Comparison of ENCODE assay signal across 9 cellular contexts in genomic region chr14:20610002-20610765, GRCh38. TPM values are rescaled to one million over a fixed set of nuclear protein-coding genes. Genes with fewer than 3 reads are reported as not detected.
DNase-seq lines count a peak whose midpoint lies in the region; ATAC-seq and TF ChIP-seq lines count a peak whose summit lies in the region.
"Had no signal": no experiment of that assay in that cellular context is flagged by ENCODE, and none has a peak within 500 bp of the region (broad histone marks: within the 10 kb centered on the region; RNA-seq: fewer than 3 reads in every experiment).

No MANE protein-coding gene starts in this region.

- H3K9me3 ChIP-seq in left ventricle myocardium inferior (replicated peaks): no peaks in the 10 kb centered on the region
- H3K9me3 ChIP-seq in upper lobe of right lung: no peaks in the 10 kb centered on the region

- H3K27me3 ChIP-seq in left ventricle myocardium inferior (ENCODE audit: low read depth) (no peaks in the 10 kb centered on the region), upper lobe of right lung (no peaks in the 10 kb centered on the region)

- H3K27ac ChIP-seq in left ventricle myocardium inferior (replicated peaks): peak overlapping the region; percentile 76
- peak overlapping the region; percentile 43 for H3K27ac ChIP-seq in upper lobe of right lung

- ATAC-seq in GM18502 (IDR thresholded peaks at IDR 0.05; ENCODE audit: poor library complexity, unreplicated experiment): peak; percentile 26
- peak; percentile 51 for ATAC-seq in upper lobe of right lung
- no peak for ATAC-seq in GM21786 (IDR thresholded peaks at IDR 0.05; ENCODE audit: unreplicated experiment)

- H3K4me1 ChIP-seq in left ventricle myocardium inferior (peaks cover 42% of the 10 kb centered on the region), upper lobe of right lung (peaks cover 18% of the 10 kb centered on the region)

- no peaks in the 10 kb centered on the region for H3K36me3 ChIP-seq in left ventricle myocardium inferior
- no peaks in the 10 kb centered on the region for H3K36me3 ChIP-seq in upper lobe of right lung

- TF ChIP-seq CTCF in left ventricle myocardium inferior (IDR thresholded peaks at IDR 0.05; ENCODE audit: borderline replicate concordance) (no peak), upper lobe of right lung (IDR thresholded peaks at IDR 0.05) (no peak)

- H3K4me3 ChIP-seq in left ventricle myocardium inferior: peak overlapping the region; percentile 98
- peak overlapping the region; percentile 90 for H3K4me3 ChIP-seq in upper lobe of right lung

- intact Hi-C loops in left ventricle myocardium inferior (cut with micrococcal nuclease) (loop anchor here (5.0 to 10.0 kb wide), 3 partner anchors 72 to 283 kb away; partner anchors contain the start of gene RNASE4), posterior vena cava (cut with DNase I) (loop anchor here (5.0 to 10.0 kb wide), 4 partner anchors 72 to 198 kb away; partner anchors contain the start of genes ANG (in 1 of the 2), PIP4P1 (in 1 of the 2), PNP (in 1 of the 2) and RNASE4 (in 1 of the 2)), upper lobe of right lung (cut with DNase I) (loop anchor here (10.0 kb wide), 1 partner anchor 75 kb away; the partner anchor contains the start of genes ANG and RNASE4)

- DNase-seq in NCI-H1105 (lab: John Stamatoyannopoulos, UW) (peak; percentile 77), SW480 (ENCODE audit: low spot score) (peak; percentile 85), amniotic epithelial cell (ENCODE audit: low read depth) (peak; percentile 70), left ventricle myocardium inferior (peak; percentile 79), posterior vena cava (ENCODE audit: low spot score) (peak; percentile 90), upper lobe of right lung (peak; percentile 86)

RNA-seq across cellular contexts. Expression of gene RNASE12, which starts 19.0 kb away (rescaled TPM):
- total RNA-seq in left ventricle myocardium inferior (not detected), posterior vena cava (not detected), upper lobe of right lung (not detected)
- total RNA-seq: subcutaneous adipose tissue had no signal

RNA-seq across cellular contexts. Expression of gene RNASE11, which starts 22.4 kb away (rescaled TPM):
- not detected for total RNA-seq in left ventricle myocardium inferior
- not detected for total RNA-seq in posterior vena cava
- not detected for total RNA-seq in upper lobe of right lung
- total RNA-seq: subcutaneous adipose tissue had no signal

RNA-seq across cellular contexts. Expression of gene OR6S1, which starts 31.3 kb away (rescaled TPM):
- not detected for total RNA-seq in left ventricle myocardium inferior
- total RNA-seq in posterior vena cava: not detected
- not detected for total RNA-seq in upper lobe of right lung
- total RNA-seq: subcutaneous adipose tissue had no signal

RNA-seq across cellular contexts. Expression of gene RNASE9, which starts 49.3 kb away (rescaled TPM):
- total RNA-seq in left ventricle myocardium inferior (not detected), posterior vena cava (not detected), upper lobe of right lung (not detected)
- total RNA-seq: subcutaneous adipose tissue had no signal
